In the genomic region with DNA sequence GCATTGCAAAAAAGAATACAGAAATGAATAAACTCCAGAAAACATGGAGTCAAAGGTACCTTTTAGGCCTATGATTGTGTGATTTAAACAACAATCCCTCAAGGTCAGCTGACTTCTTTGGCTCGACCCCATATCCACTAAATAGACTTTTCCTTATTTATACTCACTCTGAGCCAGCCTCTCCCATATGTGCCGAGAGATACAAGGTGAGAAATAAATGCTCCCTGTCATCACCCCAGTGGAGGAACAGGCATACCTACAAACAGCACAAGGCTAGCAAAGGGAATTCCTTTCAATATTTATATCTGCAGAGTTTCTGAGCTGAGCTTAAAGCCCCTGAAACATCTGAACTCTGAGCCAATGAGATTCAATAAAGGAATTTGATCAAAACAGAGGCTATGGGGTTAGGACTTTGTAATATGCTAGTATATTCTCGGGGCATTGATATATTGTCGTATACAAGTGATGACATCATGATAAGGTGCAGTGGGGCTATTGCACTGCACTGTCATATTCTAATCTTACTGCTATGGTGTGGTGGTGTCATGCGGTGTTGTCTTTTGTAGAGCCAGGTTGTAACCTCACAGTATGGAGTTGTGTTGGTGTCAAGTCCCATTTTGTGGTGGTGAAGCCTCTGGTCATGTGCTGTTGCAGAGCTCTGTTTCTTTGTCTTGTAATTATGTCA, we compare ENCODE assay signal across 6 cellular contexts. TPM values are rescaled to one million over a fixed set of nuclear protein-coding genes. Genes with fewer than 3 reads are reported as not detected.
"Had no signal": no experiment of that assay in that cellular context is flagged by ENCODE, and none has a peak within 500 bp of the region (broad histone marks: within the 10 kb centered on the region; RNA-seq: fewer than 3 reads in every experiment).

No MANE protein-coding gene starts in this region.

- H3K9me3 ChIP-seq: HAP-1 had no signal

- DNase-seq: H7, KBM-7 had no signal

- H3K4me1 ChIP-seq: HAP-1 had no signal

- H3K4me3 ChIP-seq: GM23338, HAP-1 had no signal

- H3K36me3 ChIP-seq: HAP-1 had no signal

- ATAC-seq: GM23338, HCT116 had no signal

- H3K4me2 ChIP-seq: GM23338 had no signal

- H2AFZ ChIP-seq: GM23338 had no signal

RNA-seq across cellular contexts. Expression of a gene that starts 56.0 kb away (rescaled TPM):
- polyA plus RNA-seq: IgD-negative memory B cell had no signal
